Comparison of ENCODE assay signal across 8 cellular contexts in the genomic region with DNA sequence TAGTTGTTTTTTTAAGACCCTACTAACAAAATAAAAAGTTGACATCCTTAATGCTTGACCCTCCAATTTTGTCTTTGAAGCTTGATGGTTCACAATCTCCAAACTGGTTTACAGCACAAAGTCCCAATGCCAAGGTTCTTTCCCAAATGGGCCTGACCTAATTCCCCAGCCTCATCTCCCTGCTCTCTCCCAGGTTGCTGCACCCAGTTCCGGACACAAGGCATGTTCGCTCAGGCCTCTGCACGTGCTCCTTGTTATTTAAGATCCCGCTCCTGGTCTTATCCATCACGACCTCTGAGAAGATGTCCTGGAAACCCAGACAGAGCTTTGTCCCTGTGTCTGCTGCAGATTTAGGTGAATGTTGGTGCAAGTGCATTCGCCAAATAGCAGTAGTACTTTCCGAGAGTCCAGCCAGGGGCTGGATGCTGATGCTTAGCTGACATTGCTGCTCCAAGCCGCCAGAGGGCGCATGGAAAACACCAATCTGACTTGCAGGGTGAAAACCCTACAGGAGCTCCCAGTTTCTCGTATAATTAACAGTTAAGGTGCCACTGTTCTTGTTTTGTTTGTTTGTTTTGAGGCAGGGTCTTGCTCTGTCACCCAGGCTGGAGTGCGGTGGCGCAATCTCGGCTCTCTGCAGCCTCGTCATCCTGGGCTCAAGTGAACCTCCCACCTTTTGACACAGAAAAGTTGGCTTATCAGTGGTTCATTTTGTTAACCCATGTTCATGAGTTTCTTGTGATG. TPM values are rescaled to one million over a fixed set of nuclear protein-coding genes. Genes with fewer than 3 reads are reported as not detected.
DNase-seq lines count a peak whose midpoint lies in the region; ATAC-seq and TF ChIP-seq lines count a peak whose summit lies in the region.

No MANE protein-coding gene starts in this region.

- H3K9me2 ChIP-seq in DOHH2 (replicated peaks; ENCODE audit: control insufficient read depth, low read length) = no peaks in the 10 kb centered on the region

- H4K20me1 ChIP-seq in DOHH2 (ENCODE audit: control insufficient read depth, insufficient read depth, low read depth, low read length) (no peaks in the 10 kb centered on the region), KMS-11 (ENCODE audit: insufficient read depth) (no peaks in the 10 kb centered on the region), osteoblast (ENCODE audit: insufficient read depth, low read length) (no peaks in the 10 kb centered on the region)

- TF ChIP-seq CTCF in DOHH2 (IDR thresholded peaks at IDR 0.05; ENCODE audit: low read depth, low read length, poor library complexity, severe bottlenecking) (peak; percentile 93), KMS-11 (conservative IDR thresholded peaks at IDR 0.05; ENCODE audit: low read depth, low read length) (peak; percentile 98), RWPE2 (IDR thresholded peaks at IDR 0.05; ENCODE audit: poor library complexity, severe bottlenecking) (peak; percentile 94), foreskin fibroblast (IDR thresholded peaks at IDR 0.05; ENCODE audit: low read depth, low read length) (peak; percentile 89), osteoblast (IDR thresholded peaks at IDR 0.05; ENCODE audit: extremely low read depth, low read depth, low read length) (peak; percentile 96), thoracic aorta (IDR thresholded peaks at IDR 0.05) (peak; percentile 95)

- no peaks in the 10 kb centered on the region for H3K27me3 Mint-ChIP-seq in activated T-helper 2 cell treated with anti-CD3 and anti-CD28 coated beads, Interferon-gamma antibody, Interleukin-2, Interleukin-4, amounts not matched to agents 10 μg/mL and 5 μg/mL and 100 μg/mL, durations not matched to agents 14 hours and 24 hours and 36 hours (ENCODE audit: low read depth)

- H3K4me2 ChIP-seq in DOHH2 (ENCODE audit: low read length) (no peak overlapping the region), KMS-11 (no peak overlapping the region), osteoblast (ENCODE audit: insufficient read depth, low read length) (no peak overlapping the region)

- H3K9me3 Mint-ChIP-seq in activated T-helper 2 cell treated with anti-CD3 and anti-CD28 coated beads, Interferon-gamma antibody, Interleukin-2, Interleukin-4, amounts not matched to agents 10 μg/mL and 5 μg/mL and 100 μg/mL, durations not matched to agents 14 hours and 24 hours and 36 hours = no peaks in the 10 kb centered on the region

- intact Hi-C loops in activated T-helper 2 cell treated with anti-CD3 and anti-CD28 coated beads, Interferon-gamma antibody, Interleukin-2, Interleukin-4, amounts not matched to agents 10 μg/mL and 5 μg/mL and 100 μg/mL, durations not matched to agents 14 hours and 24 hours and 36 hours (cut with micrococcal nuclease) = loop anchor here (1.0 to 10.0 kb wide), 5 partner anchors 55 to 338 kb away; a partner anchor contains a TSS

- no peak overlapping the region for H3K27ac Mint-ChIP-seq in activated T-helper 2 cell treated with anti-CD3 and anti-CD28 coated beads, Interferon-gamma antibody, Interleukin-2, Interleukin-4, amounts not matched to agents 10 μg/mL and 5 μg/mL and 100 μg/mL, durations not matched to agents 14 hours and 24 hours and 36 hours

- H3F3A ChIP-seq in DOHH2 (ENCODE audit: control insufficient read depth, insufficient read depth) = no peaks in the 10 kb centered on the region

- H3K36me3 Mint-ChIP-seq in activated T-helper 2 cell treated with anti-CD3 and anti-CD28 coated beads, Interferon-gamma antibody, Interleukin-2, Interleukin-4, amounts not matched to agents 10 μg/mL and 5 μg/mL and 100 μg/mL, durations not matched to agents 14 hours and 24 hours and 36 hours (ENCODE audit: low read depth) = no peaks in the 10 kb centered on the region

- H3K9me3 ChIP-seq in DOHH2 (ENCODE audit: control insufficient read depth, insufficient read depth, low read length) = no peaks in the 10 kb centered on the region
- H3K9me3 ChIP-seq in RWPE2 (ENCODE audit: severe bottlenecking) = no peaks in the 10 kb centered on the region
- H3K9me3 ChIP-seq in osteoblast (ENCODE audit: low read depth, low read length) = no peaks in the 10 kb centered on the region
- H3K9me3 ChIP-seq in thoracic aorta = no peaks in the 10 kb centered on the region

- no peaks in the 10 kb centered on the region for H3K27me3 ChIP-seq in DOHH2 (ENCODE audit: control insufficient read depth, low read length)
- H3K27me3 ChIP-seq in KMS-11 (ENCODE audit: insufficient read depth, low read depth) = no peaks in the 10 kb centered on the region
- H3K27me3 ChIP-seq in RWPE2 (ENCODE audit: insufficient read depth, poor library complexity, severe bottlenecking) = no peaks in the 10 kb centered on the region
- H3K27me3 ChIP-seq in osteoblast (ENCODE audit: insufficient read depth, low read length) = no peaks in the 10 kb centered on the region
- no peaks in the 10 kb centered on the region for H3K27me3 ChIP-seq in thoracic aorta (replicated peaks; ENCODE audit: insufficient read depth)

- peak overlapping the region; percentile 23; the same call in 1 of the 2 replicates for H2AFZ ChIP-seq in KMS-11 (ENCODE audit: low read depth)
- peak overlapping the region; percentile 23 for H2AFZ ChIP-seq in osteoblast (ENCODE audit: low read length)

- no peak overlapping the region for H3K9ac ChIP-seq in KMS-11

- no peak overlapping the region for H3K4me3 Mint-ChIP-seq in activated T-helper 2 cell treated with anti-CD3 and anti-CD28 coated beads, Interferon-gamma antibody, Interleukin-2, Interleukin-4, amounts not matched to agents 10 μg/mL and 5 μg/mL and 100 μg/mL, durations not matched to agents 14 hours and 24 hours and 36 hours (ENCODE audit: low read depth)

- H3K27ac ChIP-seq in DOHH2 (ENCODE audit: low read depth, low read length) (no peak overlapping the region), KMS-11 (no peak overlapping the region), RWPE2 (ENCODE audit: poor library complexity, severe bottlenecking) (no peak overlapping the region), osteoblast (ENCODE audit: low read depth, low read length) (no peak overlapping the region), thoracic aorta (no peak overlapping the region)

- H3K4me1 Mint-ChIP-seq in activated T-helper 2 cell treated with anti-CD3 and anti-CD28 coated beads, Interferon-gamma antibody, Interleukin-2, Interleukin-4, amounts not matched to agents 10 μg/mL and 5 μg/mL and 100 μg/mL, durations not matched to agents 14 hours and 24 hours and 36 hours (ENCODE audit: low read depth) = peaks cover 16% of the 10 kb centered on the region

- no peak for DNase-seq in RWPE2 (ENCODE audit: low spot score)
- DNase-seq in activated T-helper 2 cell treated with anti-CD3 and anti-CD28 coated beads, Interferon-gamma antibody, Interleukin-2, Interleukin-4, amounts not matched to agents 10 μg/mL and 5 μg/mL and 100 μg/mL, durations not matched to agents 14 hours and 24 hours and 36 hours (ENCODE audit: low spot score) = peak; percentile 67
- peak; percentile 51 to 86 for DNase-seq in foreskin fibroblast
- DNase-seq in osteoblast (ENCODE audit: insufficient read length, low spot score, missing footprints) = peak; percentile 95
- peak; percentile 25 for DNase-seq in thoracic aorta (ENCODE audit: low spot score)

- ATAC-seq in RWPE2 (ENCODE audit: low read depth) (peak; percentile 79), thoracic aorta (ENCODE audit: insufficient number of reproducible peaks, low FRiP score, low read depth) (no peak), GM21717 (IDR thresholded peaks at IDR 0.05; ENCODE audit: unreplicated experiment) (no peak)

- H3K79me2 ChIP-seq in DOHH2 (ENCODE audit: control insufficient read depth, low read length) (no peaks in the 10 kb centered on the region), KMS-11 (ENCODE audit: insufficient read depth, low read depth) (no peaks in the 10 kb centered on the region), osteoblast (ENCODE audit: insufficient read depth, low read length) (no peaks in the 10 kb centered on the region)

- no peak overlapping the region for H3K4me3 ChIP-seq in DOHH2 (ENCODE audit: low read length)
- H3K4me3 ChIP-seq in KMS-11 (IDR thresholded peaks at IDR 0.05; ENCODE audit: insufficient read depth, low read depth, low read length) = no peak overlapping the region
- no peak overlapping the region for H3K4me3 ChIP-seq in RWPE2 (ENCODE audit: severe bottlenecking)
- no peak overlapping the region for H3K4me3 ChIP-seq in foreskin fibroblast (ENCODE audit: low read depth in 1 of 2, low read length in 2 of 2)
- H3K4me3 ChIP-seq in osteoblast (ENCODE audit: insufficient read depth, low read length) = no peak overlapping the region
- H3K4me3 ChIP-seq in thoracic aorta = no peak overlapping the region

- H3K36me3 ChIP-seq in DOHH2 (ENCODE audit: control insufficient read depth, low read length) (no peaks in the 10 kb centered on the region), KMS-11 (ENCODE audit: insufficient read depth) (no peaks in the 10 kb centered on the region), RWPE2 (ENCODE audit: low read depth) (no peaks in the 10 kb centered on the region), osteoblast (ENCODE audit: insufficient read depth, low read length) (no peaks in the 10 kb centered on the region), thoracic aorta (no peaks in the 10 kb centered on the region)

- H3K4me1 ChIP-seq in DOHH2 (ENCODE audit: control insufficient read depth, low read length) (0 out of 2 replicates have a peak, but pooled peaks cover 2% of the 10 kb centered on the region), KMS-11 (ENCODE audit: low read depth, poor library complexity, severe bottlenecking) (peaks cover 7% of the 10 kb centered on the region), RWPE2 (ENCODE audit: insufficient read depth, poor library complexity, severe bottlenecking) (no peaks in the 10 kb centered on the region), osteoblast (ENCODE audit: insufficient read depth, low read length) (peaks cover 6% of the 10 kb centered on the region), thoracic aorta (ENCODE audit: control insufficient read depth in 1 of 2, low read depth in 2 of 2) (no peaks in the 10 kb centered on the region)

RNA-seq across cellular contexts. Expression of a gene that starts 18.5 kb away (rescaled TPM):
- 2.5 and 3.0 TPM in 2 replicates for total RNA-seq in activated T-helper 2 cell treated with anti-CD3 and anti-CD28 coated beads, Interferon-gamma antibody, Interleukin-2, Interleukin-4, amounts not matched to agents 10 μg/mL and 5 μg/mL and 100 μg/mL, durations not matched to agents 14 hours and 24 hours and 36 hours
- total RNA-seq in osteoblast (0.88 TPM in 1 of 2 replicates, not detected in the other), thoracic aorta (under 1 TPM in 1 of 2 donors, not detected in 1; 0.41 TPM)

RNA-seq across cellular contexts. Expression of a gene that starts 32.2 kb away (rescaled TPM):
- not detected in 2 replicates for total RNA-seq in activated T-helper 2 cell treated with anti-CD3 and anti-CD28 coated beads, Interferon-gamma antibody, Interleukin-2, Interleukin-4, amounts not matched to agents 10 μg/mL and 5 μg/mL and 100 μg/mL, durations not matched to agents 14 hours and 24 hours and 36 hours
- not detected in 2 replicates for total RNA-seq in osteoblast
- not detected for total RNA-seq in thoracic aorta

RNA-seq across cellular contexts. Expression of a gene that starts 57.6 kb away (rescaled TPM):
- total RNA-seq in activated T-helper 2 cell treated with anti-CD3 and anti-CD28 coated beads, Interferon-gamma antibody, Interleukin-2, Interleukin-4, amounts not matched to agents 10 μg/mL and 5 μg/mL and 100 μg/mL, durations not matched to agents 14 hours and 24 hours and 36 hours = 23.0 and 25.3 TPM in 2 replicates
- total RNA-seq in osteoblast (10.9 and 12.1 TPM in 2 replicates), thoracic aorta (10 to 100 TPM; 10.0 to 14.7 TPM)
